25 cellular contexts compared by ENCODE assay signal in genomic region chr9:127340721-127341120, GRCh38. TPM values are rescaled to one million over a fixed set of nuclear protein-coding genes. Genes with fewer than 3 reads are reported as not detected.
A peak's percentile ranks its signal among the peaks of the same experiment; 100 is the strongest.
DNase-seq lines count a peak whose midpoint lies in the region; ATAC-seq, FAIRE-seq and TF ChIP-seq lines count a peak whose summit lies in the region.
"Had no signal": no experiment of that assay in that cellular context is flagged by ENCODE, and none has a peak within 500 bp of the region (broad histone marks: within the 10 kb centered on the region; RNA-seq: fewer than 3 reads in every experiment).

No MANE protein-coding gene starts in this region.

- no peak overlapping the region for H2BK120ac ChIP-seq in mesenchymal stem cell (ENCODE audit: low read depth, low read length)

- no peak overlapping the region for H3K18ac ChIP-seq in mesenchymal stem cell (ENCODE audit: low read depth in 1 of 2, low read length in 2 of 2)

- H2BK12ac ChIP-seq in mesenchymal stem cell (ENCODE audit: low read length in 2 of 2) = no peak overlapping the region

- DNase-seq in Right ventricle myocardium inferior (ENCODE audit: missing footprints) (no peak), cardiac septum (ENCODE audit: low spot score) (no peak), esophagus squamous epithelium (lab: John Stamatoyannopoulos, UW) (no peak), mesenchymal stem cell (no peak), KG1 (lab: John Stamatoyannopoulos, UW) (no peak), kidney (no peak)
- DNase-seq: activated CD4-positive, alpha-beta T cell treated with anti-CD3 and anti-CD28 coated beads for 48 hours; activated CD8-positive, alpha-beta memory T cell treated with anti-CD3 and anti-CD28 coated beads, Interleukin-2, amount 10 ng/mL, durations not matched to agents 7 days and 5 days; GOT3; immature natural killer cell; NCI-H1092 treated with DMSO at 0.1 percent for 48 hours; NCI-H2081; PC-9; small intestine; stimulated activated CD4-positive, alpha-beta T cell treated with anti-CD3 and anti-CD28 coated beads, Interleukin-2, amount 100 ng/mL, for 24 hours; T-helper 17 cell had no signal

- H3K27me3 ChIP-seq in esophagus squamous epithelium (no peaks in the 10 kb centered on the region), mesenchymal stem cell (ENCODE audit: control insufficient read depth in 1 of 2, insufficient read depth in 1 of 2, low read length in 2 of 2) (peaks cover 0 to 78% of the 10 kb centered on the region in 2 experiments)
- H3K27me3 ChIP-seq: SJCRH30 had no signal

- H3K23ac ChIP-seq in mesenchymal stem cell (ENCODE audit: low read length in 2 of 2) = no peak overlapping the region

- no peak for FAIRE-seq in kidney (lab: Jason Lieb, UNC)
- FAIRE-seq: A549, GM12878, GM19239, small intestine had no signal

- H3K14ac ChIP-seq in mesenchymal stem cell (ENCODE audit: low read length in 2 of 2) = peak overlapping the region in 1 of 2 experiments; percentile 13

- no peak for TF ChIP-seq POLR2A in esophagus squamous epithelium (IDR thresholded peaks at IDR 0.05)

- intact Hi-C loops in Right ventricle myocardium inferior (cut with DNase I) (no loop called here), cardiac septum (cut with DNase I) (no loop called here), esophagus squamous epithelium (cut with DNase I) (no loop called here), kidney (cut with DNase I) (no loop called here)

- H3K4me3 ChIP-seq in esophagus squamous epithelium = no peak overlapping the region
- H3K4me3 ChIP-seq in mesenchymal stem cell (ENCODE audit: insufficient read depth in 1 of 2, low read depth in 1 of 2, low read length in 2 of 2) = no peak overlapping the region
- no peak overlapping the region for H3K4me3 ChIP-seq in kidney (ENCODE audit: low read length in 2 of 2)
- H3K4me3 ChIP-seq: A549, GM12878, PC-9, SJCRH30, thoracic aorta had no signal

- WGBS in esophagus squamous epithelium, 2 donors = 56 to 70% methylated on average over 2 of the region's 2 CpGs
- 92% methylated on average over 2 of the region's 2 CpGs for WGBS in mesenchymal stem cell

- H2BK5ac ChIP-seq in mesenchymal stem cell (ENCODE audit: low read depth, low read length, poor library complexity, severe bottlenecking) = no peak overlapping the region

- H2AK5ac ChIP-seq in mesenchymal stem cell (ENCODE audit: low read length, severe bottlenecking) = no peak overlapping the region

- peaks cover 0 to 31% (median 0%) of the 10 kb centered on the region in 3 donors for H3K36me3 ChIP-seq in esophagus squamous epithelium
- peaks cover 0 to 6% of the 10 kb centered on the region in 2 experiments for H3K36me3 ChIP-seq in mesenchymal stem cell (ENCODE audit: control insufficient read depth in 1 of 2, insufficient read depth in 2 of 2, low read depth in 1 of 2, low read length in 2 of 2)
- peaks cover 9 to 13% of the 10 kb centered on the region in 2 donors for H3K36me3 ChIP-seq in kidney (ENCODE audit: control insufficient read depth in 1 of 2, insufficient read depth in 2 of 2, low read length in 2 of 2)
- H3K36me3 ChIP-seq: neutrophil, SJCRH30 had no signal

- no peaks in the 10 kb centered on the region for H3K79me1 ChIP-seq in mesenchymal stem cell (replicated peaks; ENCODE audit: low read length, poor library complexity, severe bottlenecking)

- no peak overlapping the region for H3K4me2 ChIP-seq in mesenchymal stem cell (ENCODE audit: low read length, poor library complexity, severe bottlenecking)
- H3K4me2 ChIP-seq: A549, PC-9 had no signal

- H3K4ac ChIP-seq in mesenchymal stem cell (ENCODE audit: low read depth in 1 of 2, low read length in 2 of 2) = peak overlapping the region in 1 of 2 experiments; percentile 5

- TF ChIP-seq CTCF in esophagus squamous epithelium (IDR thresholded peaks at IDR 0.05) (no peak), kidney (IDR thresholded peaks at IDR 0.05; ENCODE audit: borderline replicate concordance, extremely low read depth, insufficient read depth) (no peak)

- H3K9ac ChIP-seq in mesenchymal stem cell (ENCODE audit: low read length) (no peak overlapping the region), kidney (ENCODE audit: low read length in 2 of 2) (no peak overlapping the region)

- peak; percentile 35 for ATAC-seq in Right ventricle myocardium inferior
- ATAC-seq in HG02870 (IDR thresholded peaks at IDR 0.05; ENCODE audit: unreplicated experiment) = no peak
- no peak for ATAC-seq in GM21825 (IDR thresholded peaks at IDR 0.05; ENCODE audit: unreplicated experiment)
- ATAC-seq: A549; activated CD8-positive, alpha-beta memory T cell treated with anti-CD3 and anti-CD28 coated beads, Interleukin-2, amount 10 ng/mL, durations not matched to agents 7 days and 5 days; GM12878; stimulated activated memory B cell treated with anti-CD40 and anti-IgM and Interleukin-4, amounts not matched to agents 10 μg/mL and 1 μg/mL and 100 μg/mL, for 72 hours; T-helper 17 cell had no signal

- H2AFZ ChIP-seq in mesenchymal stem cell (ENCODE audit: low read depth, low read length) = no peak overlapping the region
- H2AFZ ChIP-seq: PC-9 had no signal

- H4K91ac ChIP-seq in mesenchymal stem cell (ENCODE audit: low read length) = no peak overlapping the region

- peaks cover 8 to 37% (median 20%) of the 10 kb centered on the region in 3 donors for H3K4me1 ChIP-seq in esophagus squamous epithelium
- peaks cover 12% of the 10 kb centered on the region for H3K4me1 ChIP-seq in mesenchymal stem cell (ENCODE audit: control insufficient read depth, insufficient read depth, low read depth, low read length)
- peaks cover 14 to 17% of the 10 kb centered on the region in 2 donors for H3K4me1 ChIP-seq in kidney (ENCODE audit: control insufficient read depth in 1 of 2, insufficient read depth in 1 of 2, low read depth in 1 of 2, low read length in 2 of 2)

- H3K27ac ChIP-seq in esophagus squamous epithelium (peak overlapping the region in 3 of 4 donors; percentile 13 to 25 (median 22)), mesenchymal stem cell (ENCODE audit: low read length, poor library complexity, severe bottlenecking) (no peak overlapping the region), kidney (ENCODE audit: low read depth in 2 of 2, low read length in 2 of 2) (no peak overlapping the region)
- H3K27ac ChIP-seq: A549, neutrophil, PC-9, SJCRH30, thoracic aorta had no signal

- H3K9me3 ChIP-seq in esophagus squamous epithelium (no peaks in the 10 kb centered on the region), mesenchymal stem cell (ENCODE audit: control insufficient read depth, low read length) (no peaks in the 10 kb centered on the region), kidney (ENCODE audit: control insufficient read depth in 1 of 2, low read length in 2 of 2) (no peaks in the 10 kb centered on the region)
- H3K9me3 ChIP-seq: A549, neutrophil, SJCRH30, thoracic aorta had no signal

- H2BK15ac ChIP-seq in mesenchymal stem cell (ENCODE audit: low read depth, poor library complexity, severe bottlenecking) = peak overlapping the region; percentile 26

- no peak overlapping the region for H4K8ac ChIP-seq in mesenchymal stem cell (ENCODE audit: low read length)

RNA-seq across cellular contexts. Expression of gene SLC2A8, which starts 56.2 kb away (rescaled TPM):
- total RNA-seq in Right ventricle myocardium inferior (15.0 TPM), cardiac septum (14.5 TPM), esophagus squamous epithelium (10 to 100 TPM in 3 of 4 donors, 1 to 10 TPM in 1; 6.2 to 28.3 (median 16.7) TPM), kidney (15.3 TPM)
- 6.3 TPM for polyA plus RNA-seq in mesenchymal stem cell (2013, experiment 1 of 2)
- polyA plus RNA-seq in mesenchymal stem cell (2013, experiment 2 of 2) = 6.8 TPM
- 22.0 TPM for polyA plus RNA-seq in kidney (ENCODE audit: insufficient read depth, low read depth, low replicate concordance)

Comparison
In these comparisons a context has a peak if more than half of its experiments do, and no peak if none do; other contexts are left out.
1. H3K27ac ChIP-seq: peak in esophagus squamous epithelium (3 of 4); none in mesenchymal stem cell (single experiment) and kidney (0 of 2).